ENCODE assay signal across 8 cellular contexts in genomic region chr10:120824864-120825263, GRCh38. TPM values are rescaled to one million over a fixed set of nuclear protein-coding genes. Genes with fewer than 3 reads are reported as not detected.
DNase-seq lines count a peak whose midpoint lies in the region; ATAC-seq and TF ChIP-seq lines count a peak whose summit lies in the region.

No MANE protein-coding gene starts in this region.

- TF ChIP-seq CTCF in CD14-positive monocyte (IDR thresholded peaks at IDR 0.05) (peak; percentile 81), RWPE1 (conservative IDR thresholded peaks at IDR 0.05; ENCODE audit: low read depth) (peak; percentile 35; the same call in 1 of the 2 replicates)

- H3K27ac ChIP-seq in RWPE1 = no peak overlapping the region

- peaks cover 0 to 7% (median 2%) of the 10 kb centered on the region in 3 donors for H3K27me3 Mint-ChIP-seq in CD14-positive monocyte (ENCODE audit: low read depth in 3 of 3)

- H3K36me3 Mint-ChIP-seq in CD14-positive monocyte = no peaks in the 10 kb centered on the region
- H3K36me3 Mint-ChIP-seq in stimulated activated effector memory CD8-positive, alpha-beta T cell treated with anti-CD3 and anti-CD28 coated beads, Interleukin-12 subunit alpha, Interleukin-12 subunit beta, amount 100 ng/mL, for 72 hours = no peaks in the 10 kb centered on the region

- H3K4me3 ChIP-seq in HAP-1 = no peak overlapping the region

- no peak overlapping the region for H3K4me3 Mint-ChIP-seq in CD14-positive monocyte
- no peak overlapping the region for H3K4me3 Mint-ChIP-seq in stimulated activated effector memory CD8-positive, alpha-beta T cell treated with anti-CD3 and anti-CD28 coated beads, Interleukin-12 subunit alpha, Interleukin-12 subunit beta, amount 100 ng/mL, for 72 hours

- peak overlapping the region in 1 of 7 donors; percentile 26 for H3K27ac Mint-ChIP-seq in CD14-positive monocyte
- no peak overlapping the region for H3K27ac Mint-ChIP-seq in stimulated activated effector memory CD8-positive, alpha-beta T cell treated with anti-CD3 and anti-CD28 coated beads, Interleukin-12 subunit alpha, Interleukin-12 subunit beta, amount 100 ng/mL, for 72 hours

- H3K4me1 ChIP-seq in HAP-1 = peaks cover 2% of the 10 kb centered on the region; the same call in 1 of the 2 replicates

- H3K27me3 ChIP-seq in HAP-1 (ENCODE audit: low read depth) = 0 out of 2 replicates have a peak, but pooled peaks cover 3% of the 10 kb centered on the region

- CTCF ChIA-PET in RWPE1 (lab: Yijun Ruan, JAX) = interaction anchor here (0.6 to 0.8 kb wide), 3 partner anchors 9 to 535 kb away, joined by 3 to 5 read pairs (median 3); no protein-coding TSS in a partner anchor

- POLR2A ChIA-PET in RWPE1 (lab: Yijun Ruan, JAX; ENCODE audit: low non-redundant PET) = no interaction called here

- H3K9me3 Mint-ChIP-seq in CD14-positive monocyte = peaks cover 0 to 2% (median 0%) of the 10 kb centered on the region in 7 donors
- H3K9me3 Mint-ChIP-seq in stimulated activated effector memory CD8-positive, alpha-beta T cell treated with anti-CD3 and anti-CD28 coated beads, Interleukin-12 subunit alpha, Interleukin-12 subunit beta, amount 100 ng/mL, for 72 hours = no peaks in the 10 kb centered on the region

- DNase-seq in CD14-positive monocyte (ENCODE audit: low spot score) (no peak), HAP-1 (ENCODE audit: low spot score in 2 of 2) (peak; percentile 24 to 65), RWPE1 (ENCODE audit: low spot score) (peak; percentile 14), globus pallidus (ENCODE audit: low spot score) (peak; percentile 30), SW 1271 (lab: John Stamatoyannopoulos, UW) (no peak), NCI-H1092 (lab: John Stamatoyannopoulos, UW) (no peak)
- DNase-seq in stimulated activated effector memory CD8-positive, alpha-beta T cell treated with anti-CD3 and anti-CD28 coated beads, Interleukin-12 subunit alpha, Interleukin-12 subunit beta, amount 100 ng/mL, for 72 hours (ENCODE audit: low spot score in 2 of 2) = no peak

- in situ Hi-C loops in HAP-1 (cut with MboI; ENCODE audit: low sequenced_read_pairs) = no loop called here

- no peak for ATAC-seq in stimulated activated effector memory CD8-positive, alpha-beta T cell treated with anti-CD3 and anti-CD28 coated beads, Interleukin-12 subunit alpha, Interleukin-12 subunit beta, amount 100 ng/mL, for 72 hours
- no peak for ATAC-seq in GM19452 (IDR thresholded peaks at IDR 0.05; ENCODE audit: unreplicated experiment)

- intact Hi-C loops in CD14-positive monocyte (cut with micrococcal nuclease) = no loop called here

- no peaks in the 10 kb centered on the region for H3K36me3 ChIP-seq in HAP-1 (replicated peaks)

- H3K4me1 Mint-ChIP-seq in CD14-positive monocyte = peaks cover 33% of the 10 kb centered on the region
- peaks cover 5% of the 10 kb centered on the region for H3K4me1 Mint-ChIP-seq in stimulated activated effector memory CD8-positive, alpha-beta T cell treated with anti-CD3 and anti-CD28 coated beads, Interleukin-12 subunit alpha, Interleukin-12 subunit beta, amount 100 ng/mL, for 72 hours

- H3K9me3 ChIP-seq in HAP-1 = no peaks in the 10 kb centered on the region

RNA-seq across cellular contexts. Expression of gene WDR11, which starts 26.3 kb away (rescaled TPM):
- polyA plus RNA-seq in CD14-positive monocyte = 10 to 100 TPM; 32.9 to 50.1 TPM

Comparison
In these comparisons a context has a peak if more than half of its experiments do, and no peak if none do; other contexts are left out.
1. DNase-seq: peak in HAP-1 (2 of 2), RWPE1 (single experiment) and globus pallidus (single experiment); none in CD14-positive monocyte (single experiment), SW 1271 (0 of 2), NCI-H1092 (single experiment) and stimulated activated effector memory CD8-positive, alpha-beta T cell treated with anti-CD3 and anti-CD28 coated beads, Interleukin-12 subunit alpha, Interleukin-12 subunit beta, amount 100 ng/mL, for 72 hours (0 of 2).